Comparison of ENCODE assay signal across 8 cellular contexts in genomic region chr17:1829579-1830257, GRCh38. TPM values are rescaled to one million over a fixed set of nuclear protein-coding genes. Genes with fewer than 3 reads are reported as not detected.
DNase-seq lines count a peak whose midpoint lies in the region; ATAC-seq and TF ChIP-seq lines count a peak whose summit lies in the region.

Gene RPA1, plus strand, starts transcription at chr17:1830005. Its CDS starts 89 bp downstream, at chr17:1830094.
Gene SMYD4, minus strand, starts transcription at chr17:1829902. Its CDS starts 1,908 bp downstream, at chr17:1827994.

- H3K4me1 Mint-ChIP-seq in CD8-positive, alpha-beta memory T cell, result peaks cover 45 to 72% (median 68%) of the 10 kb centered on the region in 3 donors
- H3K4me1 Mint-ChIP-seq in activated CD8-positive, alpha-beta memory T cell treated with anti-CD3 and anti-CD28 coated beads, Interleukin-2, amount 10 ng/mL, durations not matched to agents 7 days and 5 days, result peaks cover 67% of the 10 kb centered on the region
- peaks cover 11% of the 10 kb centered on the region for H3K4me1 Mint-ChIP-seq in endodermal cell

- H3K9me3 Mint-ChIP-seq in CD8-positive, alpha-beta memory T cell, result no peaks in the 10 kb centered on the region
- no peaks in the 10 kb centered on the region for H3K9me3 Mint-ChIP-seq in activated CD8-positive, alpha-beta memory T cell treated with anti-CD3 and anti-CD28 coated beads, Interleukin-2, amount 10 ng/mL, durations not matched to agents 7 days and 5 days (ENCODE audit: low read depth)
- no peaks in the 10 kb centered on the region for H3K9me3 Mint-ChIP-seq in endodermal cell

- peak within 1 kb of the TSS; percentile 97 for H3K4me3 ChIP-seq in CD8-positive, alpha-beta memory T cell (ENCODE audit: low read length)
- peak within 1 kb of the TSS; percentile 95 for H3K4me3 ChIP-seq in endodermal cell (ENCODE audit: low read length)
- peak within 1 kb of the TSS; percentile 81 for H3K4me3 ChIP-seq in mesodermal cell (ENCODE audit: extremely low read depth, insufficient read depth, low read length, poor library complexity, severe bottlenecking)

- H3K9me3 ChIP-seq in CD8-positive, alpha-beta memory T cell (ENCODE audit: low read length), result no peaks in the 10 kb centered on the region
- no peaks in the 10 kb centered on the region for H3K9me3 ChIP-seq in endodermal cell (ENCODE audit: control insufficient read depth, low read length)
- no peaks in the 10 kb centered on the region for H3K9me3 ChIP-seq in mesodermal cell (ENCODE audit: control insufficient read depth, low read length)

- H3K27ac ChIP-seq in CD8-positive, alpha-beta memory T cell (ENCODE audit: low read depth, low read length), result peak within 1 kb of the TSS; percentile 78
- H3K27ac ChIP-seq in endodermal cell (ENCODE audit: low read depth, low read length), result peak within 1 kb of the TSS; percentile 13
- peak within 1 kb of the TSS; percentile 62 for H3K27ac ChIP-seq in mesodermal cell (ENCODE audit: low read depth, low read length, severe bottlenecking)

- no peaks in the 10 kb centered on the region for H3K36me3 ChIP-seq in CD8-positive, alpha-beta memory T cell (ENCODE audit: insufficient read depth, low read length)
- H3K36me3 ChIP-seq in endodermal cell (ENCODE audit: control insufficient read depth, insufficient read depth, low read length), result peaks cover 45% of the 10 kb centered on the region
- H3K36me3 ChIP-seq in mesodermal cell (ENCODE audit: control insufficient read depth, insufficient read depth, low read length), result peaks cover 54% of the 10 kb centered on the region

- H3K27ac Mint-ChIP-seq in CD8-positive, alpha-beta memory T cell, result peak within 1 kb of the TSS; percentile 85 to 99 (median 92)
- peak within 1 kb of the TSS; percentile 92 for H3K27ac Mint-ChIP-seq in activated CD8-positive, alpha-beta memory T cell treated with anti-CD3 and anti-CD28 coated beads, Interleukin-2, amount 10 ng/mL, durations not matched to agents 7 days and 5 days
- H3K27ac Mint-ChIP-seq in endodermal cell, result peak within 1 kb of the TSS; percentile 87

- ATAC-seq in GM19452 (IDR thresholded peaks at IDR 0.05; ENCODE audit: unreplicated experiment) (peak; percentile 79), HG03571 (IDR thresholded peaks at IDR 0.05; ENCODE audit: unreplicated experiment) (peak; percentile 84)
- ATAC-seq in activated CD8-positive, alpha-beta memory T cell treated with anti-CD3 and anti-CD28 coated beads, Interleukin-2, amount 10 ng/mL, durations not matched to agents 7 days and 5 days, result peak; percentile 99

- H3K9ac ChIP-seq in endodermal cell (ENCODE audit: extremely low read depth, low read length, poor library complexity, severe bottlenecking), result peak within 1 kb of the TSS; percentile 67

- 0 to 1% methylated on average over 20 to 82 of the region's 83 CpGs for WGBS in endodermal cell (ENCODE audit: insufficient coverage in 1 of 2, insufficient read length in 1 of 2), 2 experiments
- 0 to 1% methylated on average over 56 to 62 of the region's 83 CpGs for whole genome bisulfite sequencing in mesodermal cell (ENCODE audit: insufficient coverage in 2 of 2), 2 experiments

- peaks cover 34% of the 10 kb centered on the region for H3K4me1 ChIP-seq in CD8-positive, alpha-beta memory T cell (ENCODE audit: insufficient read depth, low read length)
- H3K4me1 ChIP-seq in endodermal cell (ENCODE audit: control insufficient read depth, insufficient read depth, low read length) (no peaks in the 10 kb centered on the region), mesodermal cell (ENCODE audit: control insufficient read depth, insufficient read depth, low read length, poor library complexity, severe bottlenecking) (no peaks in the 10 kb centered on the region)

- POLR2A ChIA-PET in CD8-positive, alpha-beta memory T cell (lab: Charles Lee), result interaction anchor here (0.9 to 2.4 kb wide), 5 partner anchors 27 to 180 kb away, joined by 3 to 20 read pairs (median 4); partner anchors contain the start of genes RILP and WDR81

- DNase-seq in CD8-positive, alpha-beta memory T cell, result peak; percentile 85 to 92 (median 89)
- DNase-seq in NOMO-1 treated with dmso at 0.1 percent for 144 hours (lab: John Stamatoyannopoulos, UW; ENCODE audit: unreplicated experiment), result peak; percentile 78
- peak; percentile 92 for DNase-seq in activated CD8-positive, alpha-beta memory T cell treated with anti-CD3 and anti-CD28 coated beads, Interleukin-2, amount 10 ng/mL, durations not matched to agents 7 days and 5 days
- peak; percentile 97 for DNase-seq in endodermal cell
- DNase-seq in stimulated activated CD8-positive, alpha-beta memory T cell treated with anti-CD3 and anti-CD28 coated beads, Interleukin-15, amount 100 ng/mL, for 1 hour (ENCODE audit: low read depth), result peak; percentile 65

- TF ChIP-seq CTCF in endodermal cell (conservative IDR thresholded peaks at IDR 0.05), result no peak

- CTCF ChIA-PET in CD8-positive, alpha-beta memory T cell (lab: Charles Lee), result interaction anchor here (0.9 to 1.4 kb wide), 4 partner anchors 10 to 110 kb away, joined by 3 to 5 read pairs (median 4); no protein-coding TSS in a partner anchor
- CTCF ChIA-PET in activated CD8-positive, alpha-beta memory T cell treated with anti-CD3 and anti-CD28 coated beads, Interleukin-2, amount 10 ng/mL, durations not matched to agents 7 days and 5 days (lab: Charles Lee), result interaction anchor here (0.6 to 1.2 kb wide), 5 partner anchors 35 to 597 kb away, joined by 3 to 7 read pairs (median 3); no protein-coding TSS in a partner anchor

- peaks cover 4 to 42% (median 12%) of the 10 kb centered on the region in 3 donors for H3K36me3 Mint-ChIP-seq in CD8-positive, alpha-beta memory T cell
- H3K36me3 Mint-ChIP-seq in activated CD8-positive, alpha-beta memory T cell treated with anti-CD3 and anti-CD28 coated beads, Interleukin-2, amount 10 ng/mL, durations not matched to agents 7 days and 5 days, result peaks cover 49% of the 10 kb centered on the region
- peaks cover 30% of the 10 kb centered on the region for H3K36me3 Mint-ChIP-seq in endodermal cell (ENCODE audit: low read depth)

- peak within 1 kb of the TSS; percentile 95 to 100 (median 97) for H3K4me3 Mint-ChIP-seq in CD8-positive, alpha-beta memory T cell
- peak within 1 kb of the TSS; percentile 99 for H3K4me3 Mint-ChIP-seq in activated CD8-positive, alpha-beta memory T cell treated with anti-CD3 and anti-CD28 coated beads, Interleukin-2, amount 10 ng/mL, durations not matched to agents 7 days and 5 days
- H3K4me3 Mint-ChIP-seq in endodermal cell, result peak within 1 kb of the TSS; percentile 86

- no peaks in the 10 kb centered on the region for H3K27me3 Mint-ChIP-seq in CD8-positive, alpha-beta memory T cell
- H3K27me3 Mint-ChIP-seq in activated CD8-positive, alpha-beta memory T cell treated with anti-CD3 and anti-CD28 coated beads, Interleukin-2, amount 10 ng/mL, durations not matched to agents 7 days and 5 days, result no peaks in the 10 kb centered on the region
- no peaks in the 10 kb centered on the region for H3K27me3 Mint-ChIP-seq in endodermal cell (ENCODE audit: insufficient read depth)

- H3K27me3 ChIP-seq in CD8-positive, alpha-beta memory T cell (ENCODE audit: insufficient read depth, low read length, poor library complexity, severe bottlenecking), result no peaks in the 10 kb centered on the region
- no peaks in the 10 kb centered on the region for H3K27me3 ChIP-seq in endodermal cell (ENCODE audit: control insufficient read depth, insufficient read depth, low read length, poor library complexity, severe bottlenecking)

RNA-seq across cellular contexts. Expression of gene RPA1, which starts in this region (rescaled TPM):
- total RNA-seq in CD8-positive, alpha-beta memory T cell, result 100 to 1,000 TPM; 168 to 192 TPM
- polyA plus RNA-seq in CD8-positive, alpha-beta memory T cell, result 92.3 TPM
- total RNA-seq in activated CD8-positive, alpha-beta memory T cell treated with anti-CD3 and anti-CD28 coated beads, Interleukin-2, amount 10 ng/mL, durations not matched to agents 7 days and 5 days, result 100 to 1,000 TPM; 196 to 249 TPM
- 100 to 1,000 TPM; 190 to 249 TPM for total RNA-seq in endodermal cell
- 89.8 TPM for polyA plus RNA-seq in endodermal cell (2013, experiment 1 of 2)
- 80.9 TPM for polyA plus RNA-seq in endodermal cell (2013, experiment 2 of 2)
- polyA plus RNA-seq in mesodermal cell (2013, experiment 1 of 2), result 60.1 TPM
- polyA plus RNA-seq in mesodermal cell (2013, experiment 2 of 2), result 56.1 TPM

RNA-seq across cellular contexts. Expression of gene SMYD4, which starts in this region (rescaled TPM):
- 10 to 100 TPM; 18.7 to 20.1 TPM for total RNA-seq in CD8-positive, alpha-beta memory T cell
- 16.4 TPM for polyA plus RNA-seq in CD8-positive, alpha-beta memory T cell
- total RNA-seq in activated CD8-positive, alpha-beta memory T cell treated with anti-CD3 and anti-CD28 coated beads, Interleukin-2, amount 10 ng/mL, durations not matched to agents 7 days and 5 days, result 10 to 100 TPM; 34.7 to 45.4 TPM
- 10 to 100 TPM; 31.6 to 36.8 TPM for total RNA-seq in endodermal cell
- polyA plus RNA-seq in endodermal cell (2013, experiment 1 of 2), result 15.1 TPM
- polyA plus RNA-seq in endodermal cell (2013, experiment 2 of 2), result 13.0 TPM
- 10.5 TPM for polyA plus RNA-seq in mesodermal cell (2013, experiment 1 of 2)
- 9.5 TPM for polyA plus RNA-seq in mesodermal cell (2013, experiment 2 of 2)

Comparison
In these comparisons a context has a peak if more than half of its experiments do, and no peak if none do; other contexts are left out.
1. Peak in every context shown above with its lines: DNase-seq, ATAC-seq, H3K4me3 ChIP-seq and H3K27ac ChIP-seq.
2. H3K27ac ChIP-seq: peak in every context shown above with its lines; median percentile 78 in CD8-positive, alpha-beta memory T cell; 62 in mesodermal cell; 13 in endodermal cell.